18 cellular contexts compared by ENCODE assay signal in genomic region chr1:7500381-7501258, GRCh38.
"Had no signal": no experiment of that assay in that cellular context is flagged by ENCODE, and none has a peak within 500 bp of the region (broad histone marks: within the 10 kb centered on the region; RNA-seq: fewer than 3 reads in every experiment).

No MANE protein-coding gene starts in this region.

- H3K4me1 ChIP-seq: foreskin keratinocyte, parathyroid adenoma, tibial artery had no signal

- H3K36me3 Mint-ChIP-seq: activated naive CD8-positive, alpha-beta T cell treated with anti-CD3 and anti-CD28 coated beads, Interleukin-2, amount 10 ng/mL, durations not matched to agents 7 days and 5 days; neural progenitor cell; stimulated activated naive B cell treated with anti-CD40 and anti-IgM and Interleukin-4, amounts not matched to agents 10 μg/mL and 1 μg/mL and 100 μg/mL, for 72 hours had no signal

- H3K4me2 ChIP-seq: neural progenitor cell had no signal

- H3K4me3 Mint-ChIP-seq: activated CD4-positive, alpha-beta T cell treated with anti-CD3 and anti-CD28 coated beads, Interleukin-2, amount 10 ng/mL, durations not matched to agents 24 days and 14 days; activated CD8-positive, alpha-beta T cell treated with anti-CD3 and anti-CD28 coated beads for 36 hours; activated naive CD8-positive, alpha-beta T cell treated with anti-CD3 and anti-CD28 coated beads, Interleukin-2, amount 10 ng/mL, durations not matched to agents 7 days and 5 days; activated T-helper 17 cell treated with anti-CD3 and anti-CD28 coated beads, Interleukin-2, amount 50 U/mL, for 72 hours; neural progenitor cell; stimulated activated naive B cell treated with anti-CD40 and anti-IgM and Interleukin-4, amounts not matched to agents 10 μg/mL and 1 μg/mL and 100 μg/mL, for 72 hours; T-helper 2 cell treated with Interferon-gamma antibody and Interleukin-4, amounts not matched to agents 5 μg/mL and 100 μg/mL, for 36 hours had no signal

- H3K9me3 ChIP-seq: tibial artery, vagina had no signal

- H3K36me3 ChIP-seq: neural progenitor cell, tibial artery, vagina had no signal

- H3K9ac ChIP-seq: neural progenitor cell, parathyroid adenoma had no signal

- H3K27me3 Mint-ChIP-seq: activated CD4-positive, alpha-beta T cell treated with anti-CD3 and anti-CD28 coated beads, Interleukin-2, amount 10 ng/mL, durations not matched to agents 24 days and 14 days; activated CD8-positive, alpha-beta T cell treated with anti-CD3 and anti-CD28 coated beads for 36 hours; activated naive CD8-positive, alpha-beta T cell treated with anti-CD3 and anti-CD28 coated beads, Interleukin-2, amount 10 ng/mL, durations not matched to agents 7 days and 5 days; activated T-helper 17 cell treated with anti-CD3 and anti-CD28 coated beads, Interleukin-2, amount 50 U/mL, for 72 hours; stimulated activated naive B cell treated with anti-CD40 and anti-IgM and Interleukin-4, amounts not matched to agents 10 μg/mL and 1 μg/mL and 100 μg/mL, for 72 hours had no signal

- H3K9me3 Mint-ChIP-seq: activated CD4-positive, alpha-beta T cell treated with anti-CD3 and anti-CD28 coated beads, Interleukin-2, amount 10 ng/mL, durations not matched to agents 24 days and 14 days; activated CD8-positive, alpha-beta T cell treated with anti-CD3 and anti-CD28 coated beads for 36 hours; activated naive CD8-positive, alpha-beta T cell treated with anti-CD3 and anti-CD28 coated beads, Interleukin-2, amount 10 ng/mL, durations not matched to agents 7 days and 5 days; activated T-helper 17 cell treated with anti-CD3 and anti-CD28 coated beads, Interleukin-2, amount 50 U/mL, for 72 hours; neural progenitor cell; stimulated activated naive B cell treated with anti-CD40 and anti-IgM and Interleukin-4, amounts not matched to agents 10 μg/mL and 1 μg/mL and 100 μg/mL, for 72 hours; T-helper 2 cell treated with Interferon-gamma antibody and Interleukin-4, amounts not matched to agents 5 μg/mL and 100 μg/mL, for 36 hours had no signal

- H3K4me1 Mint-ChIP-seq: activated CD4-positive, alpha-beta T cell treated with anti-CD3 and anti-CD28 coated beads, Interleukin-2, amount 10 ng/mL, durations not matched to agents 24 days and 14 days; activated naive CD8-positive, alpha-beta T cell treated with anti-CD3 and anti-CD28 coated beads, Interleukin-2, amount 10 ng/mL, durations not matched to agents 7 days and 5 days; activated T-helper 17 cell treated with anti-CD3 and anti-CD28 coated beads, Interleukin-2, amount 50 U/mL, for 72 hours; stimulated activated naive B cell treated with anti-CD40 and anti-IgM and Interleukin-4, amounts not matched to agents 10 μg/mL and 1 μg/mL and 100 μg/mL, for 72 hours had no signal

- H3K27ac Mint-ChIP-seq: activated CD4-positive, alpha-beta T cell treated with anti-CD3 and anti-CD28 coated beads, Interleukin-2, amount 10 ng/mL, durations not matched to agents 24 days and 14 days; activated CD8-positive, alpha-beta T cell treated with anti-CD3 and anti-CD28 coated beads for 36 hours; activated naive CD8-positive, alpha-beta T cell treated with anti-CD3 and anti-CD28 coated beads, Interleukin-2, amount 10 ng/mL, durations not matched to agents 7 days and 5 days; activated T-helper 17 cell treated with anti-CD3 and anti-CD28 coated beads, Interleukin-2, amount 50 U/mL, for 72 hours; neural progenitor cell; stimulated activated naive B cell treated with anti-CD40 and anti-IgM and Interleukin-4, amounts not matched to agents 10 μg/mL and 1 μg/mL and 100 μg/mL, for 72 hours; T-helper 2 cell treated with Interferon-gamma antibody and Interleukin-4, amounts not matched to agents 5 μg/mL and 100 μg/mL, for 36 hours had no signal

- H3K27me3 ChIP-seq: neural progenitor cell, vagina had no signal

- H2AFZ ChIP-seq: neural progenitor cell, parathyroid adenoma had no signal

- H3K27ac ChIP-seq: foreskin keratinocyte, neural progenitor cell, parathyroid adenoma, tibial artery, vagina had no signal

- DNase-seq: activated CD4-positive, alpha-beta T cell treated with anti-CD3 and anti-CD28 coated beads, Interleukin-2, amount 10 ng/mL, durations not matched to agents 24 days and 14 days; activated CD8-positive, alpha-beta T cell treated with anti-CD3 and anti-CD28 coated beads for 36 hours; activated naive CD4-positive, alpha-beta T cell treated with Interleukin-2 at 50 U/mL for 16 hours; activated naive CD8-positive, alpha-beta T cell treated with anti-CD3 and anti-CD28 coated beads, Interleukin-2, amount 10 ng/mL, durations not matched to agents 7 days and 5 days; activated T-cell treated with anti-CD3 and anti-CD28 coated beads, Interleukin-2, amount 50 U/mL, for 1 hour; central memory CD4-positive, alpha-beta T cell; foreskin keratinocyte; islet precursor cell; left colon; midbrain; stimulated activated naive B cell treated with anti-CD40 and anti-IgM and Interleukin-4, amounts not matched to agents 10 μg/mL and 1 μg/mL and 100 μg/mL, for 72 hours; tibial artery had no signal

- ATAC-seq: activated CD8-positive, alpha-beta T cell treated with anti-CD3 and anti-CD28 coated beads for 36 hours; activated T-helper 17 cell treated with anti-CD3 and anti-CD28 coated beads, Interleukin-2, amount 50 U/mL, for 72 hours; foreskin keratinocyte; left colon; stimulated activated naive B cell treated with anti-CD40 and anti-IgM and Interleukin-4, amounts not matched to agents 10 μg/mL and 1 μg/mL and 100 μg/mL, for 72 hours had no signal

- H3K4me3 ChIP-seq: lung, neural progenitor cell, tibial artery, vagina had no signal
